20 cellular contexts compared by ENCODE assay signal in genomic region chr16:14473488-14473887, GRCh38.
"Had no signal": no experiment of that assay in that cellular context is flagged by ENCODE, and none has a peak within 500 bp of the region (broad histone marks: within the 10 kb centered on the region; RNA-seq: fewer than 3 reads in every experiment).

No MANE protein-coding gene starts in this region.

- H3K9me3 ChIP-seq: colonic mucosa, sigmoid colon, testis had no signal

- H3K27me3 Mint-ChIP-seq: naive thymus-derived CD8-positive, alpha-beta T cell; stimulated activated naive B cell treated with anti-CD40 and anti-IgM and Interleukin-4, amounts not matched to agents 10 μg/mL and 1 μg/mL and 100 μg/mL, for 72 hours; stimulated activated naive CD8-positive, alpha-beta T cell treated with anti-CD3 and anti-CD28 coated beads, Interleukin-15, amount 100 ng/mL, for 72 hours had no signal

- DNase-seq: colonic mucosa; dermis blood vessel endothelial cell; erythroblast; foreskin keratinocyte; immature natural killer cell; left ventricle myocardium inferior; mucosa of descending colon; naive thymus-derived CD8-positive, alpha-beta T cell; posterior cingulate gyrus; sigmoid colon; stimulated activated CD4-positive, alpha-beta T cell treated with anti-CD3 and anti-CD28 coated beads, Interleukin-2, amount 100 ng/mL, for 24 hours; stimulated activated CD4-positive, alpha-beta T cell treated with anti-CD3 and anti-CD28 coated beads, Interleukin-4, amount 100 ng/mL, for 4 hours; stimulated activated naive B cell treated with anti-CD40 and anti-IgM and Interleukin-4, amounts not matched to agents 10 μg/mL and 1 μg/mL and 100 μg/mL, for 72 hours; stimulated activated naive CD8-positive, alpha-beta T cell treated with anti-CD3 and anti-CD28 coated beads, Interleukin-15, amount 100 ng/mL, for 72 hours; testis had no signal

- ATAC-seq: foreskin keratinocyte; mucosa of descending colon; naive thymus-derived CD8-positive, alpha-beta T cell; stimulated activated naive B cell treated with anti-CD40 and anti-IgM and Interleukin-4, amounts not matched to agents 10 μg/mL and 1 μg/mL and 100 μg/mL, for 72 hours; stimulated activated naive CD8-positive, alpha-beta T cell treated with anti-CD3 and anti-CD28 coated beads, Interleukin-15, amount 100 ng/mL, for 72 hours had no signal

- H3K4me3 ChIP-seq: colonic mucosa, left ventricle myocardium inferior, lung, mucosa of descending colon, sigmoid colon, skin epidermis, testis, tibial nerve had no signal

- H3K27me3 ChIP-seq: colonic mucosa, foreskin keratinocyte, sigmoid colon, testis, tibial nerve had no signal

- H3K27ac ChIP-seq: colonic mucosa, foreskin keratinocyte, left ventricle myocardium inferior, sigmoid colon, skin epidermis, testis, tibial nerve had no signal

- H3K4me1 ChIP-seq: colonic mucosa, foreskin keratinocyte, left ventricle myocardium inferior, sigmoid colon, testis, tibial nerve had no signal

- H3K27ac Mint-ChIP-seq: immature natural killer cell; naive thymus-derived CD8-positive, alpha-beta T cell; stimulated activated naive B cell treated with anti-CD40 and anti-IgM and Interleukin-4, amounts not matched to agents 10 μg/mL and 1 μg/mL and 100 μg/mL, for 72 hours had no signal

- H3K4me3 Mint-ChIP-seq: immature natural killer cell; naive thymus-derived CD8-positive, alpha-beta T cell; stimulated activated naive B cell treated with anti-CD40 and anti-IgM and Interleukin-4, amounts not matched to agents 10 μg/mL and 1 μg/mL and 100 μg/mL, for 72 hours; stimulated activated naive CD8-positive, alpha-beta T cell treated with anti-CD3 and anti-CD28 coated beads, Interleukin-15, amount 100 ng/mL, for 72 hours had no signal

- FAIRE-seq: endothelial cell of umbilical vein, keratinocyte had no signal

- H3K36me3 ChIP-seq: colonic mucosa, left ventricle myocardium inferior had no signal

- H3K4me1 Mint-ChIP-seq: immature natural killer cell; stimulated activated naive CD8-positive, alpha-beta T cell treated with anti-CD3 and anti-CD28 coated beads, Interleukin-15, amount 100 ng/mL, for 72 hours had no signal

- H3K9me3 Mint-ChIP-seq: stimulated activated naive B cell treated with anti-CD40 and anti-IgM and Interleukin-4, amounts not matched to agents 10 μg/mL and 1 μg/mL and 100 μg/mL, for 72 hours; stimulated activated naive CD8-positive, alpha-beta T cell treated with anti-CD3 and anti-CD28 coated beads, Interleukin-15, amount 100 ng/mL, for 72 hours had no signal
